17 cellular contexts compared by ENCODE assay signal in genomic region chr2:68548396-68548795, GRCh38.
DNase-seq lines count a peak whose midpoint lies in the region; TF ChIP-seq lines count a peak whose summit lies in the region.
"Had no signal": no experiment of that assay in that cellular context is flagged by ENCODE, and none has a peak within 500 bp of the region (broad histone marks: within the 10 kb centered on the region; RNA-seq: fewer than 3 reads in every experiment).

No MANE protein-coding gene starts in this region.

- H3K36me3 ChIP-seq in sigmoid colon: no peaks in the 10 kb centered on the region
- H3K36me3 ChIP-seq: SJSA1 had no signal

- no peaks in the 10 kb centered on the region for H3K9me3 ChIP-seq in sigmoid colon
- H3K9me3 ChIP-seq: SJSA1 had no signal

- H3K4me1 ChIP-seq in sigmoid colon: no peaks in the 10 kb centered on the region
- H3K4me1 ChIP-seq: SJSA1 had no signal

- no peak overlapping the region for H3K27ac ChIP-seq in sigmoid colon
- H3K27ac ChIP-seq: RWPE1, SJSA1 had no signal

- TF ChIP-seq EP300 in sigmoid colon (IDR thresholded peaks at IDR 0.05): no peak

- no peak for TF ChIP-seq POLR2A in sigmoid colon (IDR thresholded peaks at IDR 0.05)

- no peak for TF ChIP-seq CTCF in LNCaP clone FGC (IDR thresholded peaks at IDR 0.05; ENCODE audit: control insufficient read depth, extremely low read depth, insufficient read depth)
- no peak for TF ChIP-seq CTCF in choroid plexus epithelial cell (conservative IDR thresholded peaks at IDR 0.05; ENCODE audit: low read depth, low read length)
- no peak for TF ChIP-seq CTCF in sigmoid colon (IDR thresholded peaks at IDR 0.05)

- H3K27me3 ChIP-seq in sigmoid colon: no peaks in the 10 kb centered on the region
- H3K27me3 ChIP-seq: SJSA1 had no signal

- 29 to 64% methylated on average over 1 of the region's 1 CpG for WGBS in sigmoid colon, 2 donors

- H3K4me3 ChIP-seq in LNCaP clone FGC (ENCODE audit: low read depth, low read length): no peak overlapping the region
- no peak overlapping the region for H3K4me3 ChIP-seq in choroid plexus epithelial cell (ENCODE audit: low read depth, low read length)
- H3K4me3 ChIP-seq in sigmoid colon: no peak overlapping the region
- H3K4me3 ChIP-seq: SJSA1 had no signal

- intact Hi-C loops in sigmoid colon (cut with DNase I): no loop called here

- DNase-seq in EH (ENCODE audit: low read depth): peak; percentile 25
- DNase-seq in LNCaP clone FGC (ENCODE audit: low read depth): peak; percentile 64
- DNase-seq in choroid plexus epithelial cell (ENCODE audit: low read depth): peak; percentile 69
- DNase-seq in foreskin melanocyte: peak; percentile 64
- no peak for DNase-seq in glomerular visceral epithelial cell (ENCODE audit: extremely low spot score)
- no peak for DNase-seq in stimulated activated CD4-positive, alpha-beta T cell treated with anti-CD3 and anti-CD28 coated beads, Interleukin-4, amount 100 ng/mL, for 1 hour
- no peak for DNase-seq in sigmoid colon
- DNase-seq in HuH-7.5 (ENCODE audit: low spot score): no peak
- DNase-seq: CD4-positive, CD25-positive, alpha-beta regulatory T cell; MV-4-11; NCI-H1417 treated with DMSO at 0.1 percent for 48 hours; NCI-H2029 treated with DMSO at 0.1 percent for 48 hours; NCI-H2227 treated with DMSO at 0.1 percent for 48 hours; NCI-H526; OCI-M1 had no signal

Comparison
In these comparisons a context has a peak if more than half of its experiments do, and no peak if none do; other contexts are left out.
1. DNase-seq: peak in EH (single experiment), LNCaP clone FGC (single experiment), choroid plexus epithelial cell (single experiment) and foreskin melanocyte (single experiment); none in glomerular visceral epithelial cell (single experiment), stimulated activated CD4-positive, alpha-beta T cell treated with anti-CD3 and anti-CD28 coated beads, Interleukin-4, amount 100 ng/mL, for 1 hour (single experiment), sigmoid colon (single experiment) and HuH-7.5 (single experiment).